33 cellular contexts compared by ENCODE assay signal in genomic region chr11:37372667-37373066, GRCh38.
"Had no signal": no experiment of that assay in that cellular context is flagged by ENCODE, and none has a peak within 500 bp of the region (broad histone marks: within the 10 kb centered on the region; RNA-seq: fewer than 3 reads in every experiment).

No MANE protein-coding gene starts in this region.

- FAIRE-seq: astrocyte, bronchial epithelial cell had no signal

- H3K9me3 ChIP-seq: adrenal gland, ascending aorta, body of pancreas had no signal

- DNase-seq: activated effector memory CD4-positive, alpha-beta T cell treated with anti-CD3 and anti-CD28 coated beads, Interleukin-2, amount 50 U/mL, for 16 hours; activated effector memory CD4-positive, alpha-beta T cell treated with Interleukin-2 at 50 U/mL for 16 hours; activated gamma-delta T cell; activated gamma-delta T cell treated with Interleukin-2 at 50 U/mL for 16 hours; activated naive CD4-positive, alpha-beta T cell; activated naive CD4-positive, alpha-beta T cell treated with anti-CD3 and anti-CD28 coated beads for 36 hours; activated naive CD4-positive, alpha-beta T cell treated with anti-CD3 and anti-CD28 coated beads, Interleukin-2, amount 10 ng/mL, durations not matched to agents 7 days and 5 days; activated naive CD4-positive, alpha-beta T cell treated with anti-CD3 and anti-CD28 coated beads, Interleukin-2, amount 50 U/mL, for 16 hours; activated naive CD4-positive, alpha-beta T cell treated with Interleukin-2 at 50 U/mL for 16 hours; activated naive CD8-positive, alpha-beta T cell treated with anti-CD3 and anti-CD28 coated beads for 36 hours; activated naive CD8-positive, alpha-beta T cell treated with anti-CD3 and anti-CD28 coated beads, Interleukin-2, amount 10 ng/mL, durations not matched to agents 7 days and 5 days; activated naive CD8-positive, alpha-beta T cell treated with anti-CD3 and anti-CD28 coated beads, Interleukin-2, amount 50 U/mL, for 24 hours; activated T-cell treated with anti-CD3 and anti-CD28 coated beads, Interleukin-2, amount 50 U/mL, for 24 hours; activated T-cell treated with anti-CD3 and anti-CD28 coated beads, Interleukin-2, amount 50 U/mL, for 4 hours; activated T-cell treated with anti-CD3 and anti-CD28 coated beads, Interleukin-2, amount 50 U/mL, for 48 hours; activated T-cell treated with anti-CD3 and anti-CD28 coated beads, Interleukin-2, amount 50 U/mL, for 72 hours; adrenal gland; amniotic stem cell; amygdala; anterior cingulate cortex; aorta; body of pancreas; brain microvascular endothelial cell; caudate nucleus; central memory CD4-positive, alpha-beta T cell; cerebellar nuclear complex had no signal

- ATAC-seq: activated naive CD4-positive, alpha-beta T cell treated with anti-CD3 and anti-CD28 coated beads, Interleukin-2, amount 50 U/mL, for 72 hours; activated naive CD8-positive, alpha-beta T cell treated with anti-CD3 and anti-CD28 coated beads, Interleukin-2, amount 50 U/mL, for 24 hours; activated T-cell treated with anti-CD3 and anti-CD28 coated beads, Interleukin-2, amount 50 U/mL, for 4 hours; activated T-cell treated with anti-CD3 and anti-CD28 coated beads, Interleukin-2, amount 50 U/mL, for 72 hours; activated T-helper 17 cell treated with anti-CD3 and anti-CD28 coated beads, Interleukin-2, amount 50 U/mL, for 72 hours; body of pancreas had no signal

- H3K4me3 ChIP-seq: adrenal gland, ascending aorta, body of pancreas, breast epithelium, cardiac muscle cell had no signal

- H3K4me1 ChIP-seq: adrenal gland, ascending aorta, body of pancreas, breast epithelium had no signal

- H3K27me3 ChIP-seq: adrenal gland, ascending aorta, body of pancreas, brain microvascular endothelial cell, breast epithelium, cardiac muscle cell had no signal

- H3K27ac ChIP-seq: adrenal gland, ascending aorta, body of pancreas, brain microvascular endothelial cell, breast epithelium, cardiac muscle cell had no signal

- H3K36me3 ChIP-seq: adrenal gland, ascending aorta, brain microvascular endothelial cell, breast epithelium, cardiac muscle cell had no signal
